7 cellular contexts compared by ENCODE assay signal in genomic region chr1:46616277-46617107, GRCh38. TPM values are rescaled to one million over a fixed set of nuclear protein-coding genes. Genes with fewer than 3 reads are reported as not detected.
DNase-seq lines count a peak whose midpoint lies in the region; ATAC-seq, FAIRE-seq and TF ChIP-seq lines count a peak whose summit lies in the region.

Gene MOB3C, minus strand, starts transcription at chr1:46616811. Its CDS starts 3,490 bp downstream, at chr1:46613321.

- peaks cover 7% of the 10 kb centered on the region; the same call in 1 of the 2 replicates for H3K23me2 ChIP-seq in H1 (ENCODE audit: low read depth, low read length)

- no peak for TF ChIP-seq POLR2A in H1 (IDR thresholded peaks at IDR 0.05; ENCODE audit: control extremely low read depth in 1 of 2, low read depth in 2 of 2, low read length in 2 of 2)

- H3K9me3 ChIP-seq in H1 (ENCODE audit: insufficient read depth in 2 of 2, low read depth in 1 of 2, low read length in 1 of 2): no peaks in the 10 kb centered on the region

- no peak within 1 kb of the TSS for H3K27ac ChIP-seq in H1 (ENCODE audit: low read depth, low read length)
- no peak within 1 kb of the TSS for H3K27ac ChIP-seq in mesendoderm (ENCODE audit: low read depth, low read length)

- H2AK5ac ChIP-seq in H1 (ENCODE audit: low read depth, low read length) (peak within 1 kb of the TSS; percentile 48; the same call in 1 of the 2 replicates), mesendoderm (ENCODE audit: low read length) (peak within 1 kb of the TSS; percentile 78)

- no peak within 1 kb of the TSS for H3K56ac ChIP-seq in H1 (replicated peaks; ENCODE audit: insufficient read length, low read depth, low read length)
- H3K56ac ChIP-seq in mesendoderm (ENCODE audit: low read length): peak within 1 kb of the TSS; percentile 89

- no peak for FAIRE-seq in H1 (lab: Jason Lieb, UNC)

- H4K20me1 ChIP-seq in H1 (replicated peaks in 1 of 2; ENCODE audit: control insufficient read depth in 1 of 2, insufficient read depth in 2 of 2, low read length in 2 of 2): no peaks in the 10 kb centered on the region

- no peaks in the 10 kb centered on the region for H3K79me1 ChIP-seq in H1 (ENCODE audit: low read depth, low read length)
- H3K79me1 ChIP-seq in mesendoderm (ENCODE audit: low read length): no peaks in the 10 kb centered on the region

- in situ Hi-C loops in GM13976 (cut with MboI; ENCODE audit: low sequenced_read_pairs, unreplicated experiment): no loop called here

- H2BK5ac ChIP-seq in H1 (ENCODE audit: low read depth, low read length) (peak within 1 kb of the TSS; percentile 81; the same call in 1 of the 2 replicates), mesendoderm (ENCODE audit: low read length) (no peak within 1 kb of the TSS)

- peak; percentile 70 for ATAC-seq in HG02571 (IDR thresholded peaks at IDR 0.05; ENCODE audit: unreplicated experiment)

- H3K4me1 ChIP-seq in H1 (replicated peaks in 1 of 4; ENCODE audit: control insufficient read depth in 3 of 4, insufficient read depth in 4 of 4, low read length in 3 of 4) (peaks cover 11 to 32% (median 23%) of the 10 kb centered on the region in 4 experiments), mesendoderm (ENCODE audit: control insufficient read depth, low read depth, low read length) (peaks cover 10% of the 10 kb centered on the region)

- peak within 1 kb of the TSS; percentile 76 for H2BK120ac ChIP-seq in H1 (replicated peaks; ENCODE audit: low read depth, low read length)
- no peak within 1 kb of the TSS for H2BK120ac ChIP-seq in mesendoderm (ENCODE audit: low read depth, low read length)

- H2BK12ac ChIP-seq in H1 (ENCODE audit: low read depth, low read length): peak within 1 kb of the TSS; percentile 81; the same call in 1 of the 2 replicates

- peak within 1 kb of the TSS; percentile 86 for H3K18ac ChIP-seq in H1 (ENCODE audit: extremely low read depth, low read length)
- peak within 1 kb of the TSS; percentile 6 for H3K18ac ChIP-seq in mesendoderm (ENCODE audit: low read length)

- H2BK15ac ChIP-seq in H1 (ENCODE audit: low read length) (peak within 1 kb of the TSS; percentile 99), mesendoderm (replicated peaks; ENCODE audit: low read depth) (no peak within 1 kb of the TSS)

- peak within 1 kb of the TSS; percentile 3 for H2AFZ ChIP-seq in H1 (ENCODE audit: low read length)

- no peaks in the 10 kb centered on the region for H3K79me2 ChIP-seq in H1 (ENCODE audit: control insufficient read depth in 1 of 2, insufficient read depth in 2 of 2, low read length in 2 of 2)
- H3K79me2 ChIP-seq in mesendoderm (ENCODE audit: control insufficient read depth, insufficient read depth, low read length): no peaks in the 10 kb centered on the region

- H3K4me3 ChIP-seq in H1 (ENCODE audit: extremely low read depth in 1 of 4, insufficient read depth in 2 of 4, low read depth in 3 of 4, low read length in 4 of 4): peak within 1 kb of the TSS; percentile 47 to 83 (median 82)
- peak within 1 kb of the TSS; percentile 64 for H3K4me3 ChIP-seq in mesendoderm (ENCODE audit: low read length)

- H3K23ac ChIP-seq in H1 (ENCODE audit: insufficient read length) (no peak within 1 kb of the TSS), mesendoderm (ENCODE audit: low read length) (no peak within 1 kb of the TSS)

- peak within 1 kb of the TSS; percentile 90 for H2BK20ac ChIP-seq in H1 (ENCODE audit: low read length)

- POLR2A ChIA-PET in H1 (lab: Charles Lee; ENCODE audit: partially characterized antibody): interaction anchor here (0.7 to 2.2 kb wide), 14 partner anchors 8 to 103 kb away, joined by 3 to 8 read pairs (median 4); partner anchors contain the start of genes EFCAB14, MKNK1 and TEX38

- H3K27me3 ChIP-seq in H1 (replicated peaks in 1 of 4; ENCODE audit: control insufficient read depth in 3 of 4, extremely low read depth in 1 of 4, insufficient read depth in 3 of 4, low read length in 3 of 4): peaks cover 0 to 11% (median 9%) of the 10 kb centered on the region in 4 experiments; a peak in 5 of 7 replicates
- H3K27me3 ChIP-seq in mesendoderm (ENCODE audit: insufficient read depth, low read length, poor library complexity): no peaks in the 10 kb centered on the region

- DNase-seq in GM13976 (ENCODE audit: low spot score): peak; percentile 85
- DNase-seq in NCI-H345 (lab: John Stamatoyannopoulos, UW): peak; percentile 37
- peak; percentile 56 to 73 for DNase-seq in activated CD8-positive, alpha-beta memory T cell treated with anti-CD3 and anti-CD28 coated beads for 4 hours (ENCODE audit: low read depth in 2 of 2)
- peak in 1 of 2 experiments; percentile 72 for DNase-seq in H1 (ENCODE audit: low read depth in 1 of 2, low spot score in 2 of 2)
- DNase-seq in mesendoderm: peak; percentile 43
- peak; percentile 42 for DNase-seq in stimulated activated CD8-positive, alpha-beta memory T cell treated with anti-CD3 and anti-CD28 coated beads, Interleukin-15, amount 100 ng/mL, for 1 hour (ENCODE audit: low read depth)

- no peak within 1 kb of the TSS for H3K14ac ChIP-seq in H1 (ENCODE audit: insufficient read length)

- H3K36me3 ChIP-seq in H1 (ENCODE audit: control insufficient read depth in 2 of 4, insufficient read depth in 4 of 4, low read length in 3 of 4): no peaks in the 10 kb centered on the region
- H3K36me3 ChIP-seq in mesendoderm (ENCODE audit: control insufficient read depth, insufficient read depth, low read length): no peaks in the 10 kb centered on the region

- H3K4ac ChIP-seq in H1 (replicated peaks; ENCODE audit: insufficient read length, low read depth, low read length) (no peak within 1 kb of the TSS), mesendoderm (ENCODE audit: low read depth, low read length) (no peak within 1 kb of the TSS)

- TF ChIP-seq EP300 in H1 (IDR thresholded peaks at IDR 0.05; ENCODE audit: borderline replicate concordance in 1 of 2, low read depth in 2 of 2, low read length in 2 of 2): no peak

- peak within 1 kb of the TSS in 1 of 4 experiments; percentile 1; a peak in 1 of 7 replicates for H3K9ac ChIP-seq in H1 (replicated peaks in 1 of 4; ENCODE audit: extremely low read depth in 1 of 4, low read depth in 3 of 4, low read length in 3 of 4)
- peak within 1 kb of the TSS; percentile 62 for H3K9ac ChIP-seq in mesendoderm (ENCODE audit: low read length)

- H3K4me2 ChIP-seq in H1 (ENCODE audit: insufficient read depth in 1 of 2, low read depth in 2 of 2, low read length in 2 of 2) (peak within 1 kb of the TSS; percentile 70 to 91), mesendoderm (ENCODE audit: low read length) (peak within 1 kb of the TSS; percentile 74)

- H4K5ac ChIP-seq in H1 (ENCODE audit: insufficient read length, low read depth, low read length) (peak within 1 kb of the TSS; percentile 49), mesendoderm (ENCODE audit: low read length) (no peak within 1 kb of the TSS)

- CTCF ChIA-PET in H1 (lab: Charles Lee; ENCODE audit: partially characterized antibody): interaction anchor here (0.8 to 14.2 kb wide), 12 partner anchors 9 to 276 kb away, joined by 3 to 126 read pairs (median 4); partner anchors contain the start of gene MKNK1

- H4K8ac ChIP-seq in H1 (ENCODE audit: extremely low read depth, insufficient read depth, low read length) (peak within 1 kb of the TSS; percentile 35), mesendoderm (ENCODE audit: low read depth, low read length) (no peak within 1 kb of the TSS)

- whole genome bisulfite sequencing in H1 (ENCODE audit: extremely low coverage in 1 of 2, insufficient coverage in 1 of 2, insufficient read length in 1 of 2, insufficient replicate concordance in 2 of 2, low coverage in 1 of 2, low lambda C conversion rate in 2 of 2, missing lambda C conversion rate in 1 of 2), 2 experiments: 5% methylated on average over 41 of the region's 62 CpGs; no CpG with 5 or more reads in 1 of the 2 experiments
- WGBS in mesendoderm (ENCODE audit: extremely low coverage, insufficient coverage, low lambda C conversion rate): no CpG with 5 or more reads among the region's 62 CpGs

- peak within 1 kb of the TSS; percentile 50 for H4K91ac ChIP-seq in H1 (replicated peaks; ENCODE audit: insufficient read length, low read length)

- TF ChIP-seq CTCF in GM13976 (IDR thresholded peaks at IDR 0.05; ENCODE audit: borderline replicate concordance, control extremely low read depth, extremely low read depth, insufficient read depth, missing control alignments) (no peak), H1 (IDR thresholded peaks at IDR 0.05; ENCODE audit: control extremely low read depth in 1 of 3, insufficient read depth in 1 of 3, low read depth in 1 of 3, low read length in 3 of 3) (no peak)

- no peak for TF ChIP-seq RAD21 in H1 (IDR thresholded peaks at IDR 0.05 in 1 of 2, conservative IDR thresholded peaks at IDR 0.05 in 1 of 2; ENCODE audit: low read depth in 2 of 2, low read length in 2 of 2)

TF ChIP-seq in H1, 55 proteins besides CTCF, POLR2A, EP300 and RAD21 (continues in another document):
- TF ChIP-seq TBP (IDR thresholded peaks at IDR 0.05; ENCODE audit: low read depth, low read length): no peak
- no peak for TF ChIP-seq SRF (IDR thresholded peaks at IDR 0.05; ENCODE audit: low read depth, low read length)
- peak; percentile 77 for TF ChIP-seq ASH2L (IDR thresholded peaks at IDR 0.05; ENCODE audit: low read length)
- TF ChIP-seq EZH2 (IDR thresholded peaks at IDR 0.05; ENCODE audit: low read depth, low read length, severe bottlenecking): no peak
- TF ChIP-seq CBX8 (IDR thresholded peaks at IDR 0.05; ENCODE audit: borderline replicate concordance, low read depth, low read length): no peak
- peak in 1 of 2 experiments; percentile 72; a peak in 1 of 4 replicates for TF ChIP-seq SIN3A (conservative IDR thresholded peaks at IDR 0.05 in 1 of 2, IDR thresholded peaks at IDR 0.05 in 1 of 2; ENCODE audit: low read depth in 1 of 2, low read length in 2 of 2)
- no peak for TF ChIP-seq YY1 (IDR thresholded peaks at IDR 0.05; ENCODE audit: low read depth, low read length)
- no peak for TF ChIP-seq RXRA (IDR thresholded peaks at IDR 0.05; ENCODE audit: insufficient read depth, low read depth, low read length)
- TF ChIP-seq, protein P1, sequence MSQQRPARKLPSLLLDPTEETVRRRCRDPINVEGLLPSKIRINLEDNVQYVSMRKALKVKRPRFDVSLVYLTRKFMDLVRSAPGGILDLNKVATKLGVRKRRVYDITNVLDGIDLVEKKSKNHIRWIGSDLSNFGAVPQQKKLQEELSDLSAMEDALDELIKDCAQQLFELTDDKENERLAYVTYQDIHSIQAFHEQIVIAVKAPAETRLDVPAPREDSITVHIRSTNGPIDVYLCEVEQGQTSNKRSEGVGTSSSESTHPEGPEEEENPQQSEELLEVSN (IDR thresholded peaks at IDR 0.05): peak; percentile 54; the same call in 1 of the 2 replicates

RNA-seq across cellular contexts. Expression of gene MOB3C, which starts in this region (rescaled TPM):
- total RNA-seq in H1 (2021; fragmentation: NEBNext Ultra II Directional; extraction: Animal tissue kit (Norgen Biotek cat#: 25700)): 5.1 and 5.8 TPM in 2 replicates
- polyA plus RNA-seq in H1 (2011; rRNA removed): 6.6 and 7.9 TPM in 2 replicates
- 4.8 TPM for polyA plus RNA-seq in H1 (2011; cell fraction: cytosol; rRNA removed)
- polyA plus RNA-seq in H1 (2011; cell fraction: nucleus; rRNA removed): 5.9 TPM
- polyA plus RNA-seq in H1 (2012, experiment 1 of 2): 4.7 to 6.3 TPM (median 5.8 TPM) in 4 replicates
- polyA plus RNA-seq in H1 (2012, experiment 2 of 2): 4.1 TPM
- polyA plus RNA-seq in H1 (2013, experiment 1 of 2): 2.7 TPM
- 2.8 TPM for polyA plus RNA-seq in H1 (2013, experiment 2 of 2)
- polyA minus RNA-seq in H1 (2011; rRNA and poly(A)+ RNA removed): 6.1 and 9.2 TPM in 2 replicates
- 2.9 TPM for polyA minus RNA-seq in H1 (2011; cell fraction: cytosol; rRNA and poly(A)+ RNA removed)
- polyA minus RNA-seq in H1 (2011; cell fraction: nucleus; rRNA and poly(A)+ RNA removed): 6.0 TPM
- 0.58 TPM for polyA plus RNA-seq in mesendoderm (2013, experiment 1 of 2)
- 0.67 TPM for polyA plus RNA-seq in mesendoderm (2013, experiment 2 of 2)
